In the genomic region with DNA sequence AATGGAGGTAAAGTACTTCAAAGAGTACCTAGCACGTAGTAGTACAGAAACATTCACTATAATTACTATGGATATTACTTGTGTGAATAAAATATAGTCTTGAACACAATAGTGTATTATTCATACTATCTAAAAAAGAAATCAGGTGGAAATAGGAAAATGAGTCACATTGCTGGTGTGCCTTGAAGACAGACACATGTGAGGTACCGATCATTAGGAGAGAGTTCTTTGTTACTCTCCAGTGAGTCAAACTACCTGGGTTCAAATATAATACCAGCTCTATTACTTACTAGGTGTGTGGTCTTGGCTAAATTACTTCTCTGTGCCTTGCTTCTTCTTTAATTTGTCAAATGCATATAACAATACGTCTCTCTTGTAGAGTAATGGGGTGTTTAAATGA, we compare ENCODE assay signal across 19 cellular contexts. TPM values are rescaled to one million over a fixed set of nuclear protein-coding genes. Genes with fewer than 3 reads are reported as not detected.
"Had no signal": no experiment of that assay in that cellular context is flagged by ENCODE, and none has a peak within 500 bp of the region (broad histone marks: within the 10 kb centered on the region; RNA-seq: fewer than 3 reads in every experiment).

No MANE protein-coding gene starts in this region.

- H3K36me3 ChIP-seq: esophagus squamous epithelium, gastroesophageal sphincter, thyroid gland, upper lobe of right lung, WERI-Rb-1 had no signal

- H3K79me2 ChIP-seq: parathyroid adenoma had no signal

- H3K4me1 Mint-ChIP-seq: activated CD4-positive, alpha-beta T cell treated with anti-CD3 and anti-CD28 coated beads, Interleukin-2, amount 10 ng/mL, durations not matched to agents 7 days and 5 days; activated CD8-positive, alpha-beta memory T cell treated with anti-CD3 and anti-CD28 coated beads, Interleukin-2, amount 10 ng/mL, durations not matched to agents 7 days and 5 days; activated naive CD8-positive, alpha-beta T cell treated with anti-CD3 and anti-CD28 coated beads, Interleukin-2, amount 50 U/mL, for 24 hours had no signal

- H3K4me3 Mint-ChIP-seq: activated CD4-positive, alpha-beta T cell treated with anti-CD3 and anti-CD28 coated beads, Interleukin-2, amount 10 ng/mL, durations not matched to agents 7 days and 5 days; activated CD8-positive, alpha-beta memory T cell treated with anti-CD3 and anti-CD28 coated beads, Interleukin-2, amount 10 ng/mL, durations not matched to agents 7 days and 5 days; activated CD8-positive, alpha-beta T cell treated with anti-CD3 and anti-CD28 coated beads for 36 hours; activated naive CD8-positive, alpha-beta T cell treated with anti-CD3 and anti-CD28 coated beads, Interleukin-2, amount 50 U/mL, for 24 hours; dendritic cell treated with granulocyte-macrophage colony-stimulating factor and Interleukin-4, amounts not matched to agents 40 ng/mL and 50 ng/mL, for 4 days had no signal

- H3K9me3 ChIP-seq: esophagus squamous epithelium, gastroesophageal sphincter, mucosa of descending colon, thyroid gland, upper lobe of right lung had no signal

- H3K27ac ChIP-seq: esophagus squamous epithelium, gastroesophageal sphincter, parathyroid adenoma, thyroid gland, upper lobe of right lung, WERI-Rb-1 had no signal

- H3K27me3 ChIP-seq: gastroesophageal sphincter, thyroid gland, upper lobe of right lung had no signal

- H3K4me1 ChIP-seq: parathyroid adenoma, upper lobe of right lung had no signal

- H3K27me3 Mint-ChIP-seq: dendritic cell treated with granulocyte-macrophage colony-stimulating factor and Interleukin-4, amounts not matched to agents 40 ng/mL and 50 ng/mL, for 4 days had no signal

- H3K9me3 Mint-ChIP-seq: activated CD4-positive, alpha-beta T cell treated with anti-CD3 and anti-CD28 coated beads, Interleukin-2, amount 10 ng/mL, durations not matched to agents 7 days and 5 days; activated CD8-positive, alpha-beta T cell treated with anti-CD3 and anti-CD28 coated beads for 36 hours; activated naive CD8-positive, alpha-beta T cell treated with anti-CD3 and anti-CD28 coated beads, Interleukin-2, amount 50 U/mL, for 24 hours; dendritic cell treated with granulocyte-macrophage colony-stimulating factor and Interleukin-4, amounts not matched to agents 40 ng/mL and 50 ng/mL, for 4 days; T-helper 2 cell treated with Interferon-gamma antibody and Interleukin-4, amounts not matched to agents 5 μg/mL and 100 μg/mL, for 36 hours had no signal

- H3K36me3 Mint-ChIP-seq: activated CD8-positive, alpha-beta memory T cell treated with anti-CD3 and anti-CD28 coated beads, Interleukin-2, amount 10 ng/mL, durations not matched to agents 7 days and 5 days had no signal

- H3K4me3 ChIP-seq: gastroesophageal sphincter, mucosa of descending colon, thyroid gland, upper lobe of right lung had no signal

- DNase-seq: activated CD4-positive, CD25-positive, alpha-beta regulatory T cell treated with anti-CD3 and anti-CD28 coated beads, Interleukin-2, amount 50 U/mL, for 72 hours; activated gamma-delta T cell; activated naive CD4-positive, alpha-beta T cell treated with anti-CD3 and anti-CD28 coated beads, Interleukin-2, amount 50 U/mL, for 16 hours; activated naive CD8-positive, alpha-beta T cell treated with anti-CD3 and anti-CD28 coated beads, Interleukin-2, amount 50 U/mL, for 24 hours; activated T-cell treated with anti-CD3 and anti-CD28 coated beads for 4 hours; effector CD8-positive, alpha-beta T cell; esophagus squamous epithelium; mucosa of descending colon; stimulated activated CD4-positive, alpha-beta T cell treated with anti-CD3 and anti-CD28 coated beads, Interleukin-4, amount 100 ng/mL, for 24 hours had no signal

- H3K9ac ChIP-seq: parathyroid adenoma had no signal

- H3K27ac Mint-ChIP-seq: activated CD4-positive, alpha-beta T cell treated with anti-CD3 and anti-CD28 coated beads, Interleukin-2, amount 10 ng/mL, durations not matched to agents 7 days and 5 days; activated CD8-positive, alpha-beta memory T cell treated with anti-CD3 and anti-CD28 coated beads, Interleukin-2, amount 10 ng/mL, durations not matched to agents 7 days and 5 days; activated CD8-positive, alpha-beta T cell treated with anti-CD3 and anti-CD28 coated beads for 36 hours; activated naive CD8-positive, alpha-beta T cell treated with anti-CD3 and anti-CD28 coated beads, Interleukin-2, amount 50 U/mL, for 24 hours; dendritic cell treated with granulocyte-macrophage colony-stimulating factor and Interleukin-4, amounts not matched to agents 40 ng/mL and 50 ng/mL, for 4 days; T-helper 2 cell treated with Interferon-gamma antibody and Interleukin-4, amounts not matched to agents 5 μg/mL and 100 μg/mL, for 36 hours had no signal

RNA-seq across cellular contexts. Expression of a gene that starts 50.8 kb away (rescaled TPM):
- total RNA-seq: activated CD4-positive, alpha-beta T cell treated with anti-CD3 and anti-CD28 coated beads, Interleukin-2, amount 10 ng/mL, durations not matched to agents 7 days and 5 days; activated CD8-positive, alpha-beta memory T cell treated with anti-CD3 and anti-CD28 coated beads, Interleukin-2, amount 10 ng/mL, durations not matched to agents 7 days and 5 days; activated CD8-positive, alpha-beta T cell treated with anti-CD3 and anti-CD28 coated beads for 36 hours had no signal
